In the genomic region with DNA sequence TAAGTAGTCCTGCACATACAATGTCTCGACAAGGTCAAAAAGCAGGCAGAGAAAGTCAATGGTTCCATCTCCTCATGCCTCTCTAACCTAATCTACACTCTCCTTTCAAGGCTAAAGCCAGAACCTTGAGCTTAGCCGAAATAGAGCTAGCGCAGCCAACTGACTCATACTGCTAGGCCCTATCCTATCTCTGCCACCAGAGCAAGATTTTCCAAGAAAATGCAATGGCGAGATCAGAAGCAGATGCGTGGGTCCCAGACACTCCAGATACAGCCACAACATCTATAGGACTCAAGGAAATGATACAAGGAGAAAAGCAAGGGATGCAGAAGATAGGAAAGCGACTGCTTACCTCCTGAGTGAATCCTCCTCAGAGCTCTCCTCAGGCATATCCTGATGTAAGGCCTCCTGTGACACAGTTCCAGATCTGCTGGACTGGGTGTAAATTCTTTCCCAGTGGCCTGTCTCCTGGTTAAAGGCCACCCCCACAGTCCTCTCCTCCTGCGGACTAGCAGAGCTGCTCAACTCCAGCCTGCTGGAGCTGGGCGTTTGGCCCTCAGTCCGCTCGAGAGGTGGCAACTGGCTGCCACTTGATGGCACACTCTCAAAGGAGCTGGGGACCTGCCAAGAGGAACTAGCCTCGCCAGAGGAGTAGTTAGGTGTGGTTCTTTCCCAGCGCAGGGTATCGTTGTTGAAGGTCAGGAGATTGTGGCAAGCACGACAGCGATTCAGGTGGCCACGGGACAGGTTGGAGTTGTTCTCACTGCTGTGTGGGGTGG, we compare ENCODE assay signal across 13 cellular contexts. TPM values are rescaled to one million over a fixed set of nuclear protein-coding genes. Genes with fewer than 3 reads are reported as not detected.
A peak's percentile ranks its signal among the peaks of the same experiment; 100 is the strongest.
DNase-seq lines count a peak whose midpoint lies in the region; ATAC-seq and TF ChIP-seq lines count a peak whose summit lies in the region.
"Had no signal": no experiment of that assay in that cellular context is flagged by ENCODE, and none has a peak within 500 bp of the region (broad histone marks: within the 10 kb centered on the region; RNA-seq: fewer than 3 reads in every experiment).

No MANE protein-coding gene starts in this region.

- H3K27ac Mint-ChIP-seq in immature natural killer cell (peak overlapping the region in 2 of 6 donors; percentile 39 to 46), HFFc6 (no peak overlapping the region)
- H3K27ac Mint-ChIP-seq: CD4-positive, alpha-beta T cell; nephron progenitor cell; WTC11 had no signal

- TF ChIP-seq CTCF in prostate gland (IDR thresholded peaks at IDR 0.05) (peak in 2 of 4 experiments; percentile 34 to 50), HFFc6 (IDR thresholded peaks at IDR 0.05) (no peak)

- H3K27me3 Mint-ChIP-seq in immature natural killer cell (ENCODE audit: low read depth in 3 of 3): no peaks in the 10 kb centered on the region
- H3K27me3 Mint-ChIP-seq in HFFc6 (ENCODE audit: insufficient read depth): peaks cover 1% of the 10 kb centered on the region; the same call in 1 of the 2 replicates
- H3K27me3 Mint-ChIP-seq: CD4-positive, alpha-beta T cell had no signal

- intact Hi-C loops in prostate gland (cut with DNase I): no loop called here

- no peak for ATAC-seq in HG02938 (IDR thresholded peaks at IDR 0.05; ENCODE audit: unreplicated experiment)
- ATAC-seq: WTC11 had no signal

- H3K4me1 ChIP-seq in esophagus (ENCODE audit: control insufficient read depth in 2 of 2, insufficient read depth in 2 of 2, low read length in 1 of 2) (no peaks in the 10 kb centered on the region), prostate gland (replicated peaks) (no peaks in the 10 kb centered on the region)

- DNase-seq in HT-29 (ENCODE audit: low spot score): peak; percentile 86
- DNase-seq in RPMI8226: peak; percentile 12
- peak; percentile 81 for DNase-seq in prostate gland (ENCODE audit: low spot score)
- DNase-seq in EL: no peak
- no peak for DNase-seq in immature natural killer cell
- no peak for DNase-seq in HFFc6
- DNase-seq: activated T-cell treated with anti-CD3 and anti-CD28 coated beads, Interleukin-2, amount 50 U/mL, for 1 hour; CD4-positive, alpha-beta T cell; nephron progenitor cell; stimulated activated CD8-positive, alpha-beta memory T cell treated with anti-CD3 and anti-CD28 coated beads, Interleukin-4, amount 100 ng/mL, for 48 hours had no signal

- no peaks in the 10 kb centered on the region for H3K9me3 ChIP-seq in esophagus (ENCODE audit: control insufficient read depth in 2 of 2, insufficient read depth in 1 of 2, low read depth in 1 of 2, low read length in 1 of 2)
- H3K9me3 ChIP-seq in prostate gland: no peaks in the 10 kb centered on the region

- TF ChIP-seq POLR2A in prostate gland (IDR thresholded peaks at IDR 0.05): no peak

- H3K4me3 ChIP-seq in esophagus (ENCODE audit: low read depth in 1 of 2, low read length in 2 of 2) (no peak overlapping the region), prostate gland (no peak overlapping the region)

- H3K36me3 Mint-ChIP-seq in immature natural killer cell (peaks cover 21 to 50% (median 26%) of the 10 kb centered on the region in 3 donors), HFFc6 (ENCODE audit: low read depth) (peaks cover 20% of the 10 kb centered on the region)

- WGBS in esophagus, 2 donors: 63 to 69% methylated on average over 16 of the region's 16 CpGs
- 61% methylated on average over 16 of the region's 16 CpGs for WGBS in prostate gland

- peaks cover 6 to 12% of the 10 kb centered on the region in 2 donors for H3K4me1 Mint-ChIP-seq in immature natural killer cell
- H3K4me1 Mint-ChIP-seq in HFFc6 (ENCODE audit: low read depth): peaks cover 11% of the 10 kb centered on the region

- H3K27ac ChIP-seq in esophagus (ENCODE audit: low read depth in 2 of 2, low read length in 1 of 2) (peak overlapping the region; percentile 36 to 85), prostate gland (no peak overlapping the region)

- H3K9me3 Mint-ChIP-seq in immature natural killer cell (no peaks in the 10 kb centered on the region), HFFc6 (no peaks in the 10 kb centered on the region)
- H3K9me3 Mint-ChIP-seq: CD4-positive, alpha-beta T cell; nephron progenitor cell; WTC11 had no signal

- H3K4me3 Mint-ChIP-seq in immature natural killer cell (no peak overlapping the region), HFFc6 (no peak overlapping the region)
- H3K4me3 Mint-ChIP-seq: CD4-positive, alpha-beta T cell; nephron progenitor cell; WTC11 had no signal

- H3K27me3 ChIP-seq in esophagus (ENCODE audit: control insufficient read depth in 1 of 2, insufficient read depth in 2 of 2, low read length in 2 of 2) (no peaks in the 10 kb centered on the region), prostate gland (replicated peaks; ENCODE audit: insufficient read depth) (no peaks in the 10 kb centered on the region)

- peaks cover 20 to 29% of the 10 kb centered on the region in 2 donors for H3K36me3 ChIP-seq in esophagus (ENCODE audit: control insufficient read depth in 2 of 2, insufficient read depth in 2 of 2, low read length in 1 of 2)
- H3K36me3 ChIP-seq in prostate gland: no peaks in the 10 kb centered on the region

RNA-seq across cellular contexts. Expression of gene AMBRA1, which starts 52.0 kb away (rescaled TPM):
- total RNA-seq in HT-29 (2014; rRNA removed; shearing (Covaris generic)): 34.0 and 34.1 TPM in 2 replicates
- 10 to 100 TPM in 1 of 2 donors, 1 to 10 TPM in 1; 9.0 to 11.2 TPM for polyA plus RNA-seq in esophagus
- 10 to 100 TPM; 56.2 to 60.7 TPM for total RNA-seq in prostate gland
- polyA plus RNA-seq in immature natural killer cell: 10 to 100 TPM in 1 of 3 donors, 1 to 10 TPM in 2; 5.3 to 12.8 (median 7.4) TPM
- 10 to 100 TPM; 23.2 to 25.9 (median 24.4) TPM for total RNA-seq in HFFc6 (2021; fragmentation: NEBNext Ultra II Directional; extraction: Animal tissue kit (Norgen Biotek cat#: 25700))

Comparison
In these comparisons a context has a peak if more than half of its experiments do, and no peak if none do; other contexts are left out.
1. DNase-seq: peak in HT-29 (single experiment), RPMI8226 (single experiment) and prostate gland (single experiment); none in EL (single experiment), immature natural killer cell (0 of 3) and HFFc6 (single experiment).
2. H3K27ac ChIP-seq: peak in esophagus (2 of 2); none in prostate gland (0 of 2).